18 cellular contexts compared by ENCODE assay signal in genomic region chr9:106405871-106406435, GRCh38.
DNase-seq lines count a peak whose midpoint lies in the region; ATAC-seq, FAIRE-seq and TF ChIP-seq lines count a peak whose summit lies in the region.
"Had no signal": no experiment of that assay in that cellular context is flagged by ENCODE, and none has a peak within 500 bp of the region (broad histone marks: within the 10 kb centered on the region; RNA-seq: fewer than 3 reads in every experiment).

No MANE protein-coding gene starts in this region.

- no peak overlapping the region for H3K4me3 ChIP-seq in RWPE2 (ENCODE audit: severe bottlenecking)
- no peak overlapping the region for H3K4me3 ChIP-seq in choroid plexus epithelial cell (ENCODE audit: low read depth, low read length)
- H3K4me3 ChIP-seq in trophoblast cell (ENCODE audit: low read depth, low read length): no peak overlapping the region
- H3K4me3 ChIP-seq: A549, Peyer's patch had no signal

- H3K9me3 ChIP-seq in RWPE2 (ENCODE audit: severe bottlenecking) (no peaks in the 10 kb centered on the region), trophoblast cell (ENCODE audit: insufficient read depth, low read depth, low read length) (no peaks in the 10 kb centered on the region)
- H3K9me3 ChIP-seq: A549, Peyer's patch had no signal

- H4K8ac ChIP-seq in trophoblast cell (ENCODE audit: low read depth, low read length): no peak overlapping the region

- WGBS in trophoblast cell (ENCODE audit: extremely low coverage, insufficient coverage, insufficient read length): no CpG with 5 or more reads among the region's 2 CpGs

- H3K27me3 ChIP-seq in RWPE2 (ENCODE audit: insufficient read depth, poor library complexity, severe bottlenecking): no peaks in the 10 kb centered on the region
- no peaks in the 10 kb centered on the region for H3K27me3 ChIP-seq in trophoblast cell (ENCODE audit: insufficient read depth, low read length)
- H3K27me3 ChIP-seq: Peyer's patch had no signal

- H3K9ac ChIP-seq in trophoblast cell (ENCODE audit: low read length): no peak overlapping the region

- peaks cover 13% of the 10 kb centered on the region for H3K79me1 ChIP-seq in trophoblast cell (ENCODE audit: low read length)

- no peak overlapping the region for H2AK5ac ChIP-seq in trophoblast cell (ENCODE audit: low read length)

- H3K36me3 ChIP-seq in RWPE2 (ENCODE audit: low read depth) (no peaks in the 10 kb centered on the region), trophoblast cell (ENCODE audit: control insufficient read depth in 1 of 2, insufficient read depth in 2 of 2, low read length in 2 of 2) (no peaks in the 10 kb centered on the region)
- H3K36me3 ChIP-seq: Peyer's patch had no signal

- DNase-seq in EL (peak; percentile 14), RWPE2 (ENCODE audit: low spot score) (no peak), choroid plexus epithelial cell (ENCODE audit: low read depth) (peak; percentile 1), trophoblast cell (peak; percentile 2 to 59), HTR-8/SVneo (ENCODE audit: insufficient read length, low spot score) (no peak), frontal cortex (ENCODE audit: low spot score in 2 of 2) (no peak)
- DNase-seq: DMS 273 treated with DMSO at 0.1 percent for 48 hours, HCEC 1CT, NCI-H1092 treated with DMSO at 0.1 percent for 48 hours, NCI-H1694, NCI-H2107, NCI-H2227 treated with DMSO at 0.1 percent for 48 hours, NCI-H524, Peyer's patch, Right ventricle myocardium superior had no signal

- no peak overlapping the region for H3K14ac ChIP-seq in trophoblast cell (ENCODE audit: low read length)

- ATAC-seq in RWPE2 (ENCODE audit: low read depth) (peak; percentile 37; the same call in 2 of the 3 replicates), HG02870 (IDR thresholded peaks at IDR 0.05; ENCODE audit: unreplicated experiment) (no peak), GM19395 (IDR thresholded peaks at IDR 0.05; ENCODE audit: unreplicated experiment) (no peak)
- ATAC-seq: A549 had no signal

- H3K79me2 ChIP-seq in trophoblast cell (ENCODE audit: control insufficient read depth, insufficient read depth, low read length, poor library complexity): no peaks in the 10 kb centered on the region

- FAIRE-seq in HTR-8/SVneo (lab: Jason Lieb, UNC): no peak
- FAIRE-seq in frontal cortex (lab: Jason Lieb, UNC): no peak
- FAIRE-seq: A549 had no signal

- peak overlapping the region; percentile 24 for H4K91ac ChIP-seq in trophoblast cell (ENCODE audit: low read depth, low read length)

- TF ChIP-seq CTCF in RWPE2 (IDR thresholded peaks at IDR 0.05; ENCODE audit: poor library complexity, severe bottlenecking) (no peak), choroid plexus epithelial cell (conservative IDR thresholded peaks at IDR 0.05; ENCODE audit: low read depth, low read length) (no peak)

- H2AFZ ChIP-seq in trophoblast cell (ENCODE audit: insufficient read depth, low read length, poor library complexity): no peak overlapping the region

- H2BK120ac ChIP-seq in trophoblast cell (ENCODE audit: insufficient read depth, low read length, poor library complexity): no peak overlapping the region

- H3K18ac ChIP-seq in trophoblast cell (ENCODE audit: low read length): no peak overlapping the region

- H3K4me2 ChIP-seq in trophoblast cell (ENCODE audit: low read length): no peak overlapping the region
- H3K4me2 ChIP-seq: A549 had no signal

- H2BK12ac ChIP-seq in trophoblast cell (ENCODE audit: low read length): no peak overlapping the region

- no peak overlapping the region for H3K4ac ChIP-seq in trophoblast cell (ENCODE audit: low read depth, low read length)

- H4K12ac ChIP-seq in trophoblast cell (ENCODE audit: low read depth, low read length): no peak overlapping the region

- H3K23ac ChIP-seq in trophoblast cell (ENCODE audit: low read length): no peak overlapping the region

- no peak overlapping the region for H2BK5ac ChIP-seq in trophoblast cell (ENCODE audit: low read depth, low read length, poor library complexity)

- H3K27ac ChIP-seq in RWPE2 (ENCODE audit: poor library complexity, severe bottlenecking) (peak overlapping the region; percentile 44), trophoblast cell (ENCODE audit: low read depth, low read length) (peak overlapping the region; percentile 51)
- H3K27ac ChIP-seq: A549, Peyer's patch had no signal

- peaks cover 15% of the 10 kb centered on the region for H3K4me1 ChIP-seq in RWPE2 (ENCODE audit: insufficient read depth, poor library complexity, severe bottlenecking)
- H3K4me1 ChIP-seq in trophoblast cell (ENCODE audit: control insufficient read depth in 1 of 2, insufficient read depth in 2 of 2, low read length in 2 of 2): no peaks in the 10 kb centered on the region
- H3K4me1 ChIP-seq: A549, Peyer's patch had no signal

Comparison
In these comparisons a context has a peak if more than half of its experiments do, and no peak if none do; other contexts are left out.
1. DNase-seq: peak in EL (single experiment), choroid plexus epithelial cell (single experiment) and trophoblast cell (2 of 2); none in RWPE2 (single experiment), HTR-8/SVneo (single experiment) and frontal cortex (0 of 2).